Comparison of ENCODE assay signal across 1 cellular context in the genomic region with DNA sequence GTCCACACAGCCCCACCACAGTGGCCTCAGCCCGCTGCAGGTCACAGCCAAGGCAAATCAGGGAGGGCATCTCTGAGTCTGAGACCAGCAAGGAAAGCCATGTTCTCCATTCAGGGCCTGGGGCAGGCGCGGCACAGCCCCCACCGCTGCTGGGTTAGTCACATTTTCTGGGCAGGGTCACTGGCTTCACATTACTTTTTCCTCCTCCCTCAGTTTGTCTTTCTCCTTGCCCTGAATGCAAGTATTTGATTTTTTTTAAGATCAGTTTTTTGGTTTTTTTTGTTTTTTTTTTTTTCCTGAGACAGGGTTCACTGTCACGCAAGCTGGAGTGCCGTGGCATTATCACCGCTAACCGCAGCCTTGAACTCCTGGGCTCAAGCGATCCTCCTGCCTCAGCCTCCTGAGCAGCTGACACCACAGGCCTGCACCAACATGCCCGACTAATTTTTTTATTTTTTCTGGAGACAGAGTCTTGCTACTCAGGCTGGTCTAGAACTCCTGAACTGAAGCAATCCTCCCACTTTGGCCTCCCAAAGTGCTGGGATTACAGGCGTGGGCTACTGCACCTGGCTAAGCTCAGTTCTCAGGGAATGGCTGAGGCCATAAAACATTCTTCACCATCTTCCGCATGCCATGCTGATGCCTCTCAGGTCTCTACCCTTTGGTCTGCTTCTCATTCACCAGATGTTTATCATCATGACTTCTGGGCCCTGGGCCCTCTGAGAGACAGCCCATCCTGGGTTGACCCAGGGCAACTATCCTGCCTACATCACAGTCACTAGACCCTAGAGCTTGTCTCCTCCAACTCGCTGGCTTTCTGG.
TF ChIP-seq lines count a peak whose summit lies in the region.

No MANE protein-coding gene starts in this region.

TF ChIP-seq in H1, 55 proteins besides CTCF, POLR2A, EP300 and RAD21:
- TF ChIP-seq RFX5 (IDR thresholded peaks at IDR 0.05; ENCODE audit: borderline replicate concordance, low read depth, low read length) (no peak), CHD2 (IDR thresholded peaks at IDR 0.05; ENCODE audit: low read length) (no peak), ASH2L (IDR thresholded peaks at IDR 0.05; ENCODE audit: low read length) (no peak), FOSL1 (IDR thresholded peaks at IDR 0.05; ENCODE audit: insufficient read depth, low read depth, low read length) (no peak)
TF ChIP-seq in H1: peak in this region for 0.
